In genomic region chr20:50535162-50535561, GRCh38 we compare ENCODE assay signal across 1 cellular context.
TF ChIP-seq lines count a peak whose summit lies in the region.

No MANE protein-coding gene starts in this region.

TF ChIP-seq in HCT116, 20 proteins besides CTCF, POLR2A, EP300 and RAD21 (continued from another document):
- TF ChIP-seq ATF3 (IDR thresholded peaks at IDR 0.05) (no peak), TCF7L2 (IDR thresholded peaks at IDR 0.05; ENCODE audit: borderline replicate concordance, extremely low read depth, insufficient read depth, insufficient read length) (no peak), CEBPB (IDR thresholded peaks at IDR 0.05; ENCODE audit: low read depth) (no peak), SRF (IDR thresholded peaks at IDR 0.05; ENCODE audit: low read depth) (no peak), EZH2 (IDR thresholded peaks at IDR 0.05) (no peak), CBX3 (IDR thresholded peaks at IDR 0.05; ENCODE audit: low read depth) (no peak)
